9 cellular contexts compared by ENCODE assay signal in the genomic region with DNA sequence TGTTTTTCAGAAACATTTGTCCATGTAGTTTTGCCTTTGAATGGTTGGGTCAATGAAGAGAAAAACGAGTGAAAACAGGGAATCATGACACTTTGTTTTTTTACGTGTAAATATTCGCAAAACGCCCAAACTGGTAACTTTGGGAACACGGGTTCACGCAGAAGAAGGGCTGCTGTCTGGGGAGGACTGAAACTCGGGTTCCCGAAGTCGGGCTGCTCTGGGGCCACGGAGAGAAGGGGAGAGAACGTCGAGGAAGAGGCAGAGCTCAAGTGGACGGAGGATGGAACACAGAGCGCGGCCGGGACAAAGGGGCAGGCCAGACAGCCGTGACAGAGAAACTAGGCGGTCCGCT. TPM values are rescaled to one million over a fixed set of nuclear protein-coding genes. Genes with fewer than 3 reads are reported as not detected.
A peak's percentile ranks its signal among the peaks of the same experiment; 100 is the strongest.
DNase-seq lines count a peak whose midpoint lies in the region; ATAC-seq, FAIRE-seq and TF ChIP-seq lines count a peak whose summit lies in the region.
"Had no signal": no experiment of that assay in that cellular context is flagged by ENCODE, and none has a peak within 500 bp of the region (broad histone marks: within the 10 kb centered on the region; RNA-seq: fewer than 3 reads in every experiment).

No MANE protein-coding gene starts in this region.

- peak overlapping the region; percentile 98 for H2AFZ ChIP-seq in IMR-90 (replicated peaks; ENCODE audit: low read length, poor library complexity)

- CTCF ChIA-PET in Caco-2 (lab: Charles Lee), result interaction anchor here (2.6 kb wide), 1 partner anchor 639 kb away, joined by 8 read pairs; no protein-coding TSS in a partner anchor
- CTCF ChIA-PET in IMR-90 (lab: Yijun Ruan, JAX), result no interaction called here

- peaks cover 0 to 3% of the 10 kb centered on the region in 2 experiments; a peak in 1 of 4 replicates for H3K79me1 ChIP-seq in IMR-90 (ENCODE audit: low read depth in 1 of 2, low read length in 2 of 2)

- no peaks in the 10 kb centered on the region for H3K4me1 Mint-ChIP-seq in Caco-2 (ENCODE audit: low read depth, unreplicated experiment)
- H3K4me1 Mint-ChIP-seq in stimulated activated naive CD8-positive, alpha-beta T cell treated with anti-CD3 and anti-CD28 coated beads, Interleukin-15, amount 100 ng/mL, for 72 hours, result peaks cover 22% of the 10 kb centered on the region

- no peak for TF ChIP-seq POLR2A in IMR-90 (IDR thresholded peaks at IDR 0.05; ENCODE audit: low read depth, low read length)

- ATAC-seq in GM19463 (IDR thresholded peaks at IDR 0.05; ENCODE audit: unreplicated experiment), result peak; percentile 25
- ATAC-seq in IMR-90 (ENCODE audit: low read depth), result peak; percentile 38
- ATAC-seq in stimulated activated naive CD8-positive, alpha-beta T cell treated with anti-CD3 and anti-CD28 coated beads, Interleukin-15, amount 100 ng/mL, for 72 hours, result no peak
- ATAC-seq in HG03520 (IDR thresholded peaks at IDR 0.05; ENCODE audit: unreplicated experiment), result no peak

- no peak overlapping the region; the same call in 1 of the 2 replicates for H2BK120ac ChIP-seq in IMR-90 (ENCODE audit: low read depth, low read length)

- TF ChIP-seq CTCF in Caco-2 (IDR thresholded peaks at IDR 0.05; ENCODE audit: insufficient read depth in 1 of 2, low read depth in 1 of 2, low read length in 1 of 2, severe bottlenecking in 1 of 2, unreplicated experiment in 1 of 2) (no peak), IMR-90 (conservative IDR thresholded peaks at IDR 0.05; ENCODE audit: low read depth, low read length) (no peak), ascending aorta (IDR thresholded peaks at IDR 0.05) (no peak), kidney (IDR thresholded peaks at IDR 0.05; ENCODE audit: borderline replicate concordance, extremely low read depth, insufficient read depth) (no peak)

- H4K5ac ChIP-seq in IMR-90 (ENCODE audit: low read depth, low read length), result peak overlapping the region; percentile 19; the same call in 1 of the 2 replicates

- no peaks in the 10 kb centered on the region for H3K27me3 ChIP-seq in Caco-2 (replicated peaks; ENCODE audit: control insufficient read depth, insufficient read depth, low read length)
- no peaks in the 10 kb centered on the region for H3K27me3 ChIP-seq in IMR-90 (ENCODE audit: control insufficient read depth, insufficient read depth, low read length)
- H3K27me3 ChIP-seq in ascending aorta, result no peaks in the 10 kb centered on the region

- whole genome bisulfite sequencing in IMR-90 (ENCODE audit: extremely low coverage in 2 of 2, insufficient read length in 1 of 2), 2 experiments, result no CpG with 5 or more reads among the region's 19 CpGs

- H3K4me2 ChIP-seq in IMR-90 (ENCODE audit: low read depth, low read length), result peak overlapping the region; percentile 82

- no peak overlapping the region for H2AK5ac ChIP-seq in IMR-90 (ENCODE audit: low read depth, low read length)

- H4K20me1 ChIP-seq in IMR-90 (ENCODE audit: insufficient read depth, low read length), result no peaks in the 10 kb centered on the region

- peaks cover 7% of the 10 kb centered on the region for H3K36me3 Mint-ChIP-seq in Caco-2 (ENCODE audit: insufficient read depth, unreplicated experiment)

- no peaks in the 10 kb centered on the region for H3K9me3 ChIP-seq in Caco-2
- H3K9me3 ChIP-seq in IMR-90 (ENCODE audit: control insufficient read depth, insufficient read depth, low read length), result peaks cover 3% of the 10 kb centered on the region; the same call in 1 of the 2 replicates
- H3K9me3 ChIP-seq in ascending aorta, result no peaks in the 10 kb centered on the region
- H3K9me3 ChIP-seq in kidney (ENCODE audit: control insufficient read depth in 1 of 2, low read length in 2 of 2), result no peaks in the 10 kb centered on the region

- BruUV-seq in Caco-2 (replicated peaks; lab: Mats Ljungman, UMichigan), result no TSS peak
- BruUV-seq in IMR-90 (replicated peaks; lab: Mats Ljungman, UMichigan), result no TSS peak

- H2BK20ac ChIP-seq in IMR-90 (ENCODE audit: low read depth, low read length), result no peak overlapping the region

- POLR2A ChIA-PET in Caco-2 (lab: Charles Lee), result interaction anchor here (0.5 to 2.6 kb wide), 6 partner anchors 9 to 433 kb away, joined by 3 to 22 read pairs (median 4); partner anchors contain the start of gene GPBP1
- POLR2A ChIA-PET in IMR-90 (lab: Charles Lee; ENCODE audit: unreplicated experiment), result no interaction called here

- H2BK15ac ChIP-seq in IMR-90 (ENCODE audit: low read depth, low read length), result no peak overlapping the region

- H3K4me3 ChIP-seq in Caco-2 (ENCODE audit: low read depth, low read length) (peak overlapping the region; percentile 85), IMR-90 (ENCODE audit: insufficient read depth, low read depth, low read length) (peak overlapping the region; percentile 91), ascending aorta (peak overlapping the region; percentile 63 to 92), kidney (ENCODE audit: low read length in 2 of 2) (peak overlapping the region; percentile 49 to 83)

- H3K14ac ChIP-seq in IMR-90 (replicated peaks; ENCODE audit: low read depth, low read length), result 0 out of 2 replicates have a peak overlapping the region, but pooled peaks have one; percentile 47

- H3K27ac Mint-ChIP-seq in Caco-2 (ENCODE audit: unreplicated experiment), result peak overlapping the region; percentile 94
- peak overlapping the region; percentile 90 to 97 for H3K27ac Mint-ChIP-seq in stimulated activated naive CD8-positive, alpha-beta T cell treated with anti-CD3 and anti-CD28 coated beads, Interleukin-15, amount 100 ng/mL, for 72 hours

- H3K4me1 ChIP-seq in Caco-2 (no peaks in the 10 kb centered on the region), IMR-90 (ENCODE audit: control insufficient read depth, insufficient read depth, low read length) (no peaks in the 10 kb centered on the region), ascending aorta (peaks cover 2 to 6% of the 10 kb centered on the region in 2 donors), kidney (ENCODE audit: control insufficient read depth in 1 of 2, insufficient read depth in 1 of 2, low read depth in 1 of 2, low read length in 2 of 2) (peaks cover 0 to 5% of the 10 kb centered on the region in 2 donors)

- H3K23ac ChIP-seq in IMR-90 (ENCODE audit: low read depth, low read length), result peak overlapping the region; percentile 41

- peak overlapping the region; percentile 66 for H3K9ac ChIP-seq in IMR-90 (ENCODE audit: low read depth, low read length)
- peak overlapping the region; percentile 43 to 85 for H3K9ac ChIP-seq in kidney (ENCODE audit: low read length in 2 of 2)

- peak overlapping the region; percentile 67 for H3K4ac ChIP-seq in IMR-90 (ENCODE audit: low read depth, low read length)

- no peak for TF ChIP-seq RAD21 in IMR-90 (IDR thresholded peaks at IDR 0.05; ENCODE audit: low read length)

- no peaks in the 10 kb centered on the region for H3K9me3 Mint-ChIP-seq in Caco-2 (ENCODE audit: unreplicated experiment)
- H3K9me3 Mint-ChIP-seq in stimulated activated naive CD8-positive, alpha-beta T cell treated with anti-CD3 and anti-CD28 coated beads, Interleukin-15, amount 100 ng/mL, for 72 hours, result no peaks in the 10 kb centered on the region

- H3K27ac ChIP-seq in IMR-90 (ENCODE audit: insufficient read depth, low read length), result peak overlapping the region; percentile 79
- peak overlapping the region; percentile 90 to 99 for H3K27ac ChIP-seq in ascending aorta
- peak overlapping the region; percentile 91 to 99 for H3K27ac ChIP-seq in kidney (ENCODE audit: low read depth in 2 of 2, low read length in 2 of 2)

- H3K9me1 ChIP-seq in IMR-90 (ENCODE audit: insufficient read depth, low read length), result no peaks in the 10 kb centered on the region

- H3K18ac ChIP-seq in IMR-90 (ENCODE audit: low read depth, low read length), result peak overlapping the region; percentile 34

- intact Hi-C loops in Caco-2 (cut with micrococcal nuclease; ENCODE audit: unreplicated experiment), result loop anchor here (1.0 to 10.0 kb wide), 6 partner anchors 44 to 1556 kb away; partner anchors contain the start of genes MIER3 and PLK2
- intact Hi-C loops in IMR-90 (cut with micrococcal nuclease), result loop anchor here (2.0 kb wide), 1 partner anchor 312 kb away; no protein-coding TSS in a partner anchor
- intact Hi-C loops in ascending aorta (cut with DNase I), result loop anchor here (1.0 to 10.0 kb wide), 6 partner anchors 43 to 1552 kb away; partner anchors contain the start of genes MIER3 and PLK2
- intact Hi-C loops in kidney (cut with DNase I), result no loop called here

- no peak for DNase-seq in Caco-2
- no peak for DNase-seq in IMR-90
- DNase-seq in ascending aorta (ENCODE audit: low spot score in 2 of 2), result peak in 1 of 2 donors; percentile 90
- peak; percentile 92 for DNase-seq in kidney
- DNase-seq in stimulated activated naive CD8-positive, alpha-beta T cell treated with anti-CD3 and anti-CD28 coated beads, Interleukin-15, amount 100 ng/mL, for 72 hours, result no peak
- no peak for DNase-seq in NCI-H446 treated with DMSO at 0.1 percent for 48 hours (lab: John Stamatoyannopoulos, UW)

- peak overlapping the region; percentile 65 to 79; a peak in 3 of 4 replicates for H4K8ac ChIP-seq in IMR-90 (ENCODE audit: low read depth in 2 of 2, low read length in 2 of 2)

- H3K36me3 ChIP-seq in Caco-2 (ENCODE audit: control insufficient read depth, insufficient read depth, low read length), result no peaks in the 10 kb centered on the region
- no peaks in the 10 kb centered on the region for H3K36me3 ChIP-seq in IMR-90 (ENCODE audit: control insufficient read depth, insufficient read depth, low read length)
- H3K36me3 ChIP-seq in ascending aorta, result no peaks in the 10 kb centered on the region
- no peaks in the 10 kb centered on the region for H3K36me3 ChIP-seq in kidney (ENCODE audit: control insufficient read depth in 1 of 2, insufficient read depth in 2 of 2, low read length in 2 of 2)

- peak overlapping the region; percentile 96 for H3K4me3 Mint-ChIP-seq in Caco-2 (ENCODE audit: unreplicated experiment)
- peak overlapping the region; percentile 96 to 99 for H3K4me3 Mint-ChIP-seq in stimulated activated naive CD8-positive, alpha-beta T cell treated with anti-CD3 and anti-CD28 coated beads, Interleukin-15, amount 100 ng/mL, for 72 hours

- dilution Hi-C loops in IMR-90 (cut with HindIII; ENCODE audit: low sequenced_read_pairs, unreplicated experiment), result no loop called here

- in situ Hi-C loops in IMR-90 (cut with MboI; ENCODE audit: low sequenced_read_pairs), result loop anchor here (25.0 kb wide), 1 partner anchor 1553 kb away; the partner anchor contains the start of gene PLK2

- 0 out of 2 replicates have a peak overlapping the region, but pooled peaks have one; percentile 50 for H4K91ac ChIP-seq in IMR-90 (ENCODE audit: insufficient read depth, low read depth, low read length)

- peak overlapping the region; percentile 53 for H2BK5ac ChIP-seq in IMR-90 (ENCODE audit: low read depth, low read length, poor library complexity, severe bottlenecking)

- no peaks in the 10 kb centered on the region for H3K27me3 Mint-ChIP-seq in Caco-2 (ENCODE audit: insufficient read depth, unreplicated experiment)
- H3K27me3 Mint-ChIP-seq in stimulated activated naive CD8-positive, alpha-beta T cell treated with anti-CD3 and anti-CD28 coated beads, Interleukin-15, amount 100 ng/mL, for 72 hours, result peaks cover 8% of the 10 kb centered on the region

- no peak for FAIRE-seq in kidney (lab: Jason Lieb, UNC)
- FAIRE-seq: TTC549 had no signal

- H2AK9ac ChIP-seq in IMR-90 (replicated peaks; ENCODE audit: low read depth, low read length, poor library complexity), result peak overlapping the region; percentile 80

- peak overlapping the region; percentile 29; the same call in 1 of the 2 replicates for H3K56ac ChIP-seq in IMR-90 (ENCODE audit: extremely low read depth, insufficient read depth, low read length)

RNA-seq across cellular contexts. Expression of gene SETD9, which starts 0.5 kb away (rescaled TPM):
- total RNA-seq in Caco-2 (2022) (10.5 and 13.1 TPM in 2 replicates), IMR-90 (2012; rRNA removed) (8.1 and 8.9 TPM in 2 replicates), ascending aorta (16.8 TPM), kidney (9.3 TPM)
- polyA plus RNA-seq in IMR-90 (2012; rRNA removed) (3.6 and 3.9 TPM in 2 replicates), kidney (ENCODE audit: insufficient read depth, low read depth, low replicate concordance) (8.0 TPM)
- 0.58 and 1.4 TPM in 2 replicates for polyA plus RNA-seq in IMR-90 (2012; cell fraction: cytosol; rRNA removed)
- polyA plus RNA-seq in IMR-90 (2012; cell fraction: nucleus; rRNA removed; ENCODE audit: low replicate concordance), result 0.38 and 2.1 TPM in 2 replicates

RNA-seq across cellular contexts. Expression of gene MIER3, which starts 43.0 kb away (rescaled TPM):
- 52.7 and 54.0 TPM in 2 replicates for total RNA-seq in Caco-2 (2022)
- total RNA-seq in IMR-90 (2012; rRNA removed), result 22.9 and 26.7 TPM in 2 replicates
- 4.8 and 6.4 TPM in 2 replicates for polyA plus RNA-seq in IMR-90 (2012; rRNA removed)
- 0.89 and 1.4 TPM in 2 replicates for polyA plus RNA-seq in IMR-90 (2012; cell fraction: cytosol; rRNA removed)
- polyA plus RNA-seq in IMR-90 (2012; cell fraction: nucleus; rRNA removed; ENCODE audit: low replicate concordance), result 2.9 and 18.2 TPM in 2 replicates
- total RNA-seq in ascending aorta, result 5.5 TPM
- total RNA-seq in kidney, result 25.1 TPM
- 4.7 TPM for polyA plus RNA-seq in kidney (ENCODE audit: insufficient read depth, low read depth, low replicate concordance)

Comparison
In these comparisons a context has a peak if more than half of its experiments do, and no peak if none do; other contexts are left out.
1. ATAC-seq: peak in GM19463 (single experiment) and IMR-90 (single experiment); none in stimulated activated naive CD8-positive, alpha-beta T cell treated with anti-CD3 and anti-CD28 coated beads, Interleukin-15, amount 100 ng/mL, for 72 hours (single experiment) and HG03520 (single experiment).
2. Peak in every context shown above with its lines, with median percentiles within 50 percentile points of each other: H3K4me3 ChIP-seq and H3K27ac ChIP-seq.